9 cellular contexts compared by ENCODE assay signal in the genomic region with DNA sequence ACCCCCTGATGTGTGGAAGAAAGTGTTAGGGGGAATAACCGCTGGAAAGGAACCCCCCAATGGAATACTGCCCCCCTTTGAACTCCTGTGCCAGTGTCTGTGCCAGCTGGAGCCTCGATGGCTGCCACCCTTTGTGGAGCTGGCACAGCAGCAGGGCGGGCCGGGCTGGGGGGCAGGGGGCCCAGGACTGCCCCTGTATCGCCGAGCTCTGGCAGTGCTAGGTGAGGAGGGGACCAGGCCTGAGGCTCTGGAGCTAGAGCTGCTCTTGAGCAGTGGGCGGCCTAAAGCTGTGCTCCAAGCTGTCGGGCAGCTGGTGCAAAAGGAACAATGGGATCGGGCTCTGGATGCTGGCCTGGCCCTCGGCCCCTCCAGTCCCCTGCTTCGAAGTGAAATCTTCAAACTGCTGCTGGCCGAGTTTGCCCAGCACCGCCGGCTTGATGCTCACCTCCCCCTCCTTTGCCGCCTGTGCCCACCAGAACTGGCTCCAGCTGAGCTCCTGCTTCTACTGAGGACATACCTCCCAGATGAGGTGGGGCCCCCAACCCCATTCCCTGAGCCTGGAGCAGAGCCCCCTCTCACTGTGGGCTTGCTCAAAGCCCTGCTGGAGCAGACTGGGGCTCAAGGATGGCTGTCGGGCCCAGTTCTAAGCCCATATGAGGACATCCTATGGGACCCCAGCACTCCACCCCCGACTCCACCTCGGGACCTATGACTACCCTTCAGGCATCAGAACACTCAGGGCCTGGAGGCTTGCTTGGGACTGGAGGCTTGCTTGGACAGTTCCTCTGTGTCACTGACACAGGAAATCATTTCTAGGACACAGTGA. TPM values are rescaled to one million over a fixed set of nuclear protein-coding genes. Genes with fewer than 3 reads are reported as not detected.
DNase-seq lines count a peak whose midpoint lies in the region; ATAC-seq and TF ChIP-seq lines count a peak whose summit lies in the region.
"Had no signal": no experiment of that assay in that cellular context is flagged by ENCODE, and none has a peak within 500 bp of the region (broad histone marks: within the 10 kb centered on the region; RNA-seq: fewer than 3 reads in every experiment).

No MANE protein-coding gene starts in this region.

- no peaks in the 10 kb centered on the region for H3K36me3 ChIP-seq in Loucy (ENCODE audit: insufficient read depth, low read length)
- H3K36me3 ChIP-seq in psoas muscle (ENCODE audit: insufficient read depth in 1 of 2, low read depth in 1 of 2): peaks cover 0 to 9% of the 10 kb centered on the region in 2 donors
- no peaks in the 10 kb centered on the region for H3K36me3 ChIP-seq in uterus

- peaks cover 22% of the 10 kb centered on the region for H3K4me1 Mint-ChIP-seq in activated CD4-positive, alpha-beta T cell treated with anti-CD3 and anti-CD28 coated beads for 36 hours
- H3K4me1 Mint-ChIP-seq in endothelial cell (ENCODE audit: unreplicated experiment): peaks cover 14% of the 10 kb centered on the region

- 67 to 82% (median 68%) methylated on average over 17 to 18 of the region's 18 CpGs for WGBS in psoas muscle, 3 donors

- H3K4me2 ChIP-seq in Loucy (ENCODE audit: low read depth, low read length, poor library complexity, severe bottlenecking): peak overlapping the region; percentile 94

- peak overlapping the region; percentile 87 for H3K4me3 ChIP-seq in Loucy (ENCODE audit: low read length, poor library complexity, severe bottlenecking)
- H3K4me3 ChIP-seq in psoas muscle: peak overlapping the region; percentile 90
- H3K4me3 ChIP-seq in uterus: no peak overlapping the region

- DNase-seq in activated CD4-positive, alpha-beta T cell treated with anti-CD3 and anti-CD28 coated beads for 36 hours: no peak
- DNase-seq in activated CD4-positive, alpha-beta T cell treated with anti-CD3 and anti-CD28 coated beads, Interleukin-2, amount 50 U/mL, for 1 hour: no peak
- DNase-seq in endothelial cell (ENCODE audit: low spot score) (no peak), psoas muscle (no peak), uterus (no peak), C1 segment of cervical spinal cord (lab: John Stamatoyannopoulos, UW) (no peak), Right ventricle myocardium inferior (ENCODE audit: missing footprints) (no peak)
- DNase-seq: stimulated activated CD4-positive, alpha-beta T cell treated with anti-CD3 and anti-CD28 coated beads, Interleukin-4, amount 100 ng/mL, for 24 hours had no signal

- H3K4me3 Mint-ChIP-seq in activated CD4-positive, alpha-beta T cell treated with anti-CD3 and anti-CD28 coated beads for 36 hours: peak overlapping the region; percentile 26
- H3K4me3 Mint-ChIP-seq in endothelial cell (ENCODE audit: unreplicated experiment): peak overlapping the region; percentile 31

- no peaks in the 10 kb centered on the region for H3K9me3 Mint-ChIP-seq in activated CD4-positive, alpha-beta T cell treated with anti-CD3 and anti-CD28 coated beads for 36 hours (ENCODE audit: low read depth)
- no peaks in the 10 kb centered on the region for H3K9me3 Mint-ChIP-seq in endothelial cell (ENCODE audit: unreplicated experiment)

- peak overlapping the region; percentile 13 for H3K27ac Mint-ChIP-seq in activated CD4-positive, alpha-beta T cell treated with anti-CD3 and anti-CD28 coated beads for 36 hours
- no peak overlapping the region for H3K27ac Mint-ChIP-seq in endothelial cell (ENCODE audit: unreplicated experiment)

- no peak overlapping the region for H2AFZ ChIP-seq in Loucy (ENCODE audit: low read length)

- intact Hi-C loops in activated CD4-positive, alpha-beta T cell treated with anti-CD3 and anti-CD28 coated beads for 36 hours (cut with DNase I, micrococcal nuclease): loop anchor here in 1 of 2 experiments (5.0 kb wide), 1 partner anchor 375 kb away; no protein-coding TSS in a partner anchor
- intact Hi-C loops in psoas muscle (cut with DNase I) (no loop called here), uterus (cut with DNase I; ENCODE audit: low total_unique reads) (no loop called here), Right ventricle myocardium inferior (cut with DNase I) (loop anchor here (5.0 kb wide), 2 partner anchors 50 to 230 kb away; no protein-coding TSS in a partner anchor)

- POLR2A ChIA-PET in activated CD4-positive, alpha-beta T cell treated with anti-CD3 and anti-CD28 coated beads for 36 hours (lab: Charles Lee): interaction anchor here (0.6 to 2.2 kb wide), 3 partner anchors 15 to 247 kb away, joined by 3 to 9 read pairs (median 4); no protein-coding TSS in a partner anchor

- CTCF ChIA-PET in activated CD4-positive, alpha-beta T cell treated with anti-CD3 and anti-CD28 coated beads for 36 hours (lab: Charles Lee): interaction anchor here (0.7 to 2.2 kb wide), 6 partner anchors 9 to 230 kb away, joined by 3 to 16 read pairs (median 4); no protein-coding TSS in a partner anchor

- no peaks in the 10 kb centered on the region for H3K9me2 ChIP-seq in Loucy (replicated peaks; ENCODE audit: low read depth, low read length)

- H4K20me1 ChIP-seq in Loucy (ENCODE audit: insufficient read depth, low read length, poor library complexity, severe bottlenecking): peaks cover 20% of the 10 kb centered on the region

- ATAC-seq in activated CD4-positive, alpha-beta T cell treated with anti-CD3 and anti-CD28 coated beads for 36 hours: no peak
- ATAC-seq in psoas muscle (no peak), Right ventricle myocardium inferior (no peak)

- no peak for TF ChIP-seq POLR2A in uterus (IDR thresholded peaks at IDR 0.05)

- no peak for TF ChIP-seq CTCF in Loucy (conservative IDR thresholded peaks at IDR 0.05; ENCODE audit: low read length)
- no peak for TF ChIP-seq CTCF in endothelial cell (IDR thresholded peaks at IDR 0.05; ENCODE audit: unreplicated experiment)
- TF ChIP-seq CTCF in psoas muscle (IDR thresholded peaks at IDR 0.05): no peak
- no peak for TF ChIP-seq CTCF in uterus (IDR thresholded peaks at IDR 0.05)

- peak overlapping the region; percentile 86 for H3K9ac ChIP-seq in Loucy (ENCODE audit: low read depth, low read length, poor library complexity, severe bottlenecking)

- H3K27me3 ChIP-seq in Loucy (ENCODE audit: insufficient read depth, low read length, poor library complexity, severe bottlenecking) (no peaks in the 10 kb centered on the region), psoas muscle (ENCODE audit: insufficient read depth in 3 of 3, low read length in 2 of 3) (no peaks in the 10 kb centered on the region), uterus (no peaks in the 10 kb centered on the region)

- no peaks in the 10 kb centered on the region for H3K9me3 ChIP-seq in Loucy (ENCODE audit: insufficient read depth, low read depth, low read length)
- H3K9me3 ChIP-seq in psoas muscle: no peaks in the 10 kb centered on the region
- H3K9me3 ChIP-seq in uterus: no peaks in the 10 kb centered on the region

- H3F3A ChIP-seq in Loucy (ENCODE audit: low read depth): peaks cover 7% of the 10 kb centered on the region; the same call in 1 of the 2 replicates

- H3K27me3 Mint-ChIP-seq in activated CD4-positive, alpha-beta T cell treated with anti-CD3 and anti-CD28 coated beads for 36 hours: no peaks in the 10 kb centered on the region
- peaks cover 7% of the 10 kb centered on the region for H3K27me3 Mint-ChIP-seq in endothelial cell (ENCODE audit: unreplicated experiment)

- H3K4me1 ChIP-seq in Loucy (ENCODE audit: insufficient read depth, low read length, poor library complexity, severe bottlenecking) (peaks cover 16% of the 10 kb centered on the region), psoas muscle (peaks cover 18% of the 10 kb centered on the region), uterus (peaks cover 0 to 17% of the 10 kb centered on the region in 2 donors)

- H3K79me2 ChIP-seq in Loucy (ENCODE audit: insufficient read depth, low read length): peaks cover 24% of the 10 kb centered on the region

- H3K27ac ChIP-seq in psoas muscle (no peak overlapping the region), uterus (no peak overlapping the region)

- no peaks in the 10 kb centered on the region for H3K36me3 Mint-ChIP-seq in activated CD4-positive, alpha-beta T cell treated with anti-CD3 and anti-CD28 coated beads for 36 hours (ENCODE audit: low read depth)
- H3K36me3 Mint-ChIP-seq in endothelial cell (ENCODE audit: low read depth, unreplicated experiment): no peaks in the 10 kb centered on the region

RNA-seq across cellular contexts. Expression of gene HPS6, which starts 2.2 kb away (rescaled TPM):
- 10 to 100 TPM; 12.9 to 18.9 TPM for total RNA-seq in activated CD4-positive, alpha-beta T cell treated with anti-CD3 and anti-CD28 coated beads for 36 hours
- total RNA-seq in endothelial cell (ENCODE audit: unreplicated experiment) (25.1 TPM), psoas muscle (10 to 100 TPM in 2 of 4 donors, 1 to 10 TPM in 2; 8.8 to 13.2 (median 10.1) TPM), uterus (10 to 100 TPM in 3 of 4 donors, 1 to 10 TPM in 1; 3.8 to 28.4 (median 15.6) TPM), Right ventricle myocardium inferior (11.0 TPM)
- polyA plus RNA-seq in psoas muscle: 10 to 100 TPM in 1 of 3 donors, 1 to 10 TPM in 2; 7.3 to 12.5 (median 9.8) TPM

RNA-seq across cellular contexts. Expression of gene ARMH3, which starts 11.3 kb away (rescaled TPM):
- 10 to 100 TPM; 16.0 to 21.0 TPM for total RNA-seq in activated CD4-positive, alpha-beta T cell treated with anti-CD3 and anti-CD28 coated beads for 36 hours
- total RNA-seq in endothelial cell (ENCODE audit: unreplicated experiment): 20.5 TPM
- 10 to 100 TPM; 14.1 to 22.9 (median 18.4) TPM for total RNA-seq in psoas muscle
- 10 to 100 TPM; 26.0 to 38.7 (median 30.2) TPM for polyA plus RNA-seq in psoas muscle
- total RNA-seq in uterus: 10 to 100 TPM; 10.6 to 29.8 (median 20.9) TPM
- total RNA-seq in Right ventricle myocardium inferior: 51.9 TPM

RNA-seq across cellular contexts. Expression of gene LDB1, which starts 52.9 kb away (rescaled TPM):
- 10 to 100 TPM; 69.6 to 86.7 TPM for total RNA-seq in activated CD4-positive, alpha-beta T cell treated with anti-CD3 and anti-CD28 coated beads for 36 hours
- total RNA-seq in endothelial cell (ENCODE audit: unreplicated experiment) (160 TPM), psoas muscle (10 to 100 TPM; 22.0 to 29.8 (median 26.8) TPM), uterus (100 to 1,000 TPM in 1 of 4 donors, 10 to 100 TPM in 3; 17.4 to 121 (median 43.8) TPM), Right ventricle myocardium inferior (56.5 TPM)
- 10 to 100 TPM; 13.9 to 24.9 (median 14.6) TPM for polyA plus RNA-seq in psoas muscle

Comparison
In these comparisons a context has a peak if more than half of its experiments do, and no peak if none do; other contexts are left out.
1. H3K4me3 ChIP-seq: peak in Loucy (single experiment) and psoas muscle (single experiment); none in uterus (0 of 2).